28 cellular contexts compared by ENCODE assay signal in the genomic region with DNA sequence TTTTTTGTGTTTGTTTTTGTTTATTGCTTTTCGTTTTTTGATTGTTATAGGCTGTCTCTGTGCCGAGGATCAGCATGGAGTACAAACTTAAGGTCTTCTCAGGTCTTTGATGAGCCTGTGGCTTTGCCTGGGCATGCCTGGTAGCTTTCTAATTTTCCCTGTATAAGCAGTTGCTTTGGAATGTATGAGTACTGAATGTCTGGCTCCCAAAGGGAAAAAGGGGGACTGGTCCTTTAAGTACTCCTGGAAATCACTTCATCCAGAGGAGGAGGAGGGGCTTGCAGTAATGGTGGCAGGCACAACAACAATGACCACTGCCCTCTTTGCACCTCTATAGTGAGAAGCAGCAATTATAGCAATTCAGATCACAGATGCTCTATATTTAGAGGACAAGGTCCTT.
DNase-seq lines count a peak whose midpoint lies in the region; ATAC-seq and TF ChIP-seq lines count a peak whose summit lies in the region.
"Had no signal": no experiment of that assay in that cellular context is flagged by ENCODE, and none has a peak within 500 bp of the region (broad histone marks: within the 10 kb centered on the region; RNA-seq: fewer than 3 reads in every experiment).

No MANE protein-coding gene starts in this region.

- H3K23ac ChIP-seq in H9 (ENCODE audit: insufficient read length, low read depth, low read length) (no peak overlapping the region), mesenchymal stem cell (ENCODE audit: low read length in 2 of 2) (no peak overlapping the region)

- no peak for TF ChIP-seq CTCF in H9 (conservative IDR thresholded peaks at IDR 0.05)
- TF ChIP-seq CTCF in RWPE2 (IDR thresholded peaks at IDR 0.05; ENCODE audit: poor library complexity, severe bottlenecking): no peak
- TF ChIP-seq CTCF in fibroblast of lung (conservative IDR thresholded peaks at IDR 0.05 in 1 of 2, IDR thresholded peaks at IDR 0.05 in 1 of 2; ENCODE audit: low read depth in 1 of 2, low read length in 2 of 2): no peak

- peak; percentile 67 for ATAC-seq in RWPE2 (ENCODE audit: low read depth)
- ATAC-seq: heart right ventricle; left cardiac atrium; pancreas; PC-3; Right ventricle myocardium inferior; stimulated activated memory B cell treated with anti-CD40 and anti-IgM and Interleukin-4, amounts not matched to agents 10 μg/mL and 1 μg/mL and 100 μg/mL, for 72 hours; T-helper 17 cell had no signal

- no peak overlapping the region for H2AFZ ChIP-seq in H9 (ENCODE audit: low read length)
- H2AFZ ChIP-seq in fibroblast of lung (ENCODE audit: low read length): no peak overlapping the region
- H2AFZ ChIP-seq in mesenchymal stem cell (ENCODE audit: low read depth, low read length): no peak overlapping the region

- H3K4me1 Mint-ChIP-seq in H9 (peaks cover 6 to 10% of the 10 kb centered on the region in 2 experiments), immature natural killer cell (no peaks in the 10 kb centered on the region)
- H3K4me1 Mint-ChIP-seq: activated CD4-positive, alpha-beta memory T cell treated with anti-CD3 and anti-CD28 coated beads, Interleukin-2, amount 10 ng/mL, durations not matched to agents 7 days and 5 days; activated naive CD4-positive, alpha-beta T cell treated with anti-CD3 and anti-CD28 coated beads, Interleukin-2, amount 50 U/mL, for 24 hours; stimulated activated memory B cell treated with anti-CD40 and anti-IgM and Interleukin-4, amounts not matched to agents 10 μg/mL and 1 μg/mL and 100 μg/mL, for 72 hours; T-helper 17 cell had no signal

- H4K91ac ChIP-seq in H9 (ENCODE audit: insufficient read length, low read depth, low read length) (no peak overlapping the region), mesenchymal stem cell (ENCODE audit: low read length) (peak overlapping the region; percentile 4)

- H4K5ac ChIP-seq in H9 (ENCODE audit: insufficient read length, low read depth, low read length): no peak overlapping the region

- H2BK5ac ChIP-seq in H9 (ENCODE audit: insufficient read length, low read length) (no peak overlapping the region), mesenchymal stem cell (ENCODE audit: low read depth, low read length, poor library complexity, severe bottlenecking) (no peak overlapping the region)

- H3K36me3 ChIP-seq in RWPE2 (ENCODE audit: low read depth) (no peaks in the 10 kb centered on the region), fibroblast of lung (ENCODE audit: control insufficient read depth, insufficient read depth, low read length) (no peaks in the 10 kb centered on the region), mesenchymal stem cell (ENCODE audit: control insufficient read depth in 1 of 2, insufficient read depth in 2 of 2, low read depth in 1 of 2, low read length in 2 of 2) (no peaks in the 10 kb centered on the region)
- H3K36me3 ChIP-seq: brain microvascular endothelial cell had no signal

- H2AK5ac ChIP-seq in H9 (ENCODE audit: insufficient read length, low read length) (no peak overlapping the region), mesenchymal stem cell (ENCODE audit: low read length, severe bottlenecking) (no peak overlapping the region)

- no peaks in the 10 kb centered on the region for H3K23me2 ChIP-seq in H9 (ENCODE audit: insufficient read length, low read depth, low read length, poor library complexity, severe bottlenecking)

- H2BK20ac ChIP-seq in H9 (ENCODE audit: low read depth, low read length, poor library complexity, severe bottlenecking): no peak overlapping the region

- H3K27me3 Mint-ChIP-seq in H9 (ENCODE audit: low read depth) (0 out of 2 replicates have a peak, but pooled peaks cover 1% of the 10 kb centered on the region), immature natural killer cell (ENCODE audit: low read depth in 3 of 3) (peaks cover 0 to 4% (median 0%) of the 10 kb centered on the region in 3 donors)
- H3K27me3 Mint-ChIP-seq: activated CD4-positive, alpha-beta memory T cell treated with anti-CD3 and anti-CD28 coated beads, Interleukin-2, amount 10 ng/mL, durations not matched to agents 7 days and 5 days; activated naive CD4-positive, alpha-beta T cell treated with anti-CD3 and anti-CD28 coated beads, Interleukin-2, amount 50 U/mL, for 24 hours; stimulated activated memory B cell treated with anti-CD40 and anti-IgM and Interleukin-4, amounts not matched to agents 10 μg/mL and 1 μg/mL and 100 μg/mL, for 72 hours; T-helper 17 cell had no signal

- DNase-seq in H9 (no peak), RWPE2 (ENCODE audit: low spot score) (no peak), fibroblast of lung (ENCODE audit: low read depth in 2 of 2) (peak; percentile 35 to 45), mesenchymal stem cell (peak; percentile 20), DMS53 (lab: John Stamatoyannopoulos, UW) (no peak), NCI-H2196 treated with DMSO at 0.1 percent for 48 hours (lab: John Stamatoyannopoulos, UW; ENCODE audit: unreplicated experiment) (no peak), immature natural killer cell (no peak)
- DNase-seq: activated CD4-positive, alpha-beta memory T cell treated with anti-CD3 and anti-CD28 coated beads, Interleukin-2, amount 10 ng/mL, durations not matched to agents 7 days and 5 days; activated CD4-positive, CD25-positive, alpha-beta regulatory T cell treated with anti-CD3 and anti-CD28 coated beads, Interleukin-2, amount 50 U/mL, for 72 hours; amniotic stem cell; brain microvascular endothelial cell; GDM1; GOT3; heart right ventricle; left cardiac atrium; NCI-H1417; NCI-H2029 treated with DMSO at 0.1 percent for 48 hours; NCI-H524 treated with DMSO at 0.1 percent for 48 hours; pancreas; PC-3; stimulated activated CD4-positive, alpha-beta T cell treated with anti-CD3 and anti-CD28 coated beads, Interleukin-15, amount 100 ng/mL, for 24 hours; T-helper 17 cell; trophoblast cell had no signal

- H3K27ac Mint-ChIP-seq in H9: peak overlapping the region in 2 of 3 experiments; percentile 48 to 62; a peak in 4 of 7 replicates
- no peak overlapping the region for H3K27ac Mint-ChIP-seq in immature natural killer cell
- H3K27ac Mint-ChIP-seq: activated CD4-positive, alpha-beta memory T cell treated with anti-CD3 and anti-CD28 coated beads, Interleukin-2, amount 10 ng/mL, durations not matched to agents 7 days and 5 days; activated naive CD4-positive, alpha-beta T cell treated with anti-CD3 and anti-CD28 coated beads, Interleukin-2, amount 50 U/mL, for 24 hours; stimulated activated memory B cell treated with anti-CD40 and anti-IgM and Interleukin-4, amounts not matched to agents 10 μg/mL and 1 μg/mL and 100 μg/mL, for 72 hours; T-helper 17 cell had no signal

- WGBS in H9 (ENCODE audit: extremely low coverage, insufficient read length, low lambda C conversion rate): no CpG with 5 or more reads among the region's 2 CpGs
- 65% methylated on average over 2 of the region's 2 CpGs for WGBS in mesenchymal stem cell

- no peak overlapping the region for H3K56ac ChIP-seq in H9 (ENCODE audit: insufficient read length, low read depth, low read length)

- no peak overlapping the region for H3K27ac ChIP-seq in H9 (ENCODE audit: insufficient read length, low read depth, low read length)
- peak overlapping the region; percentile 7 for H3K27ac ChIP-seq in RWPE2 (ENCODE audit: poor library complexity, severe bottlenecking)
- H3K27ac ChIP-seq in fibroblast of lung (ENCODE audit: insufficient read depth, low read length): no peak overlapping the region
- no peak overlapping the region for H3K27ac ChIP-seq in mesenchymal stem cell (ENCODE audit: low read length, poor library complexity, severe bottlenecking)
- H3K27ac ChIP-seq: BLaER1 treated with 17β-estradiol and CSF1 and Interleukin-3, amounts not matched to agents 10 nM and 100 nM; brain microvascular endothelial cell; heart right ventricle; KMS-11; pancreas had no signal

- H3K36me3 Mint-ChIP-seq in H9 (ENCODE audit: insufficient read depth in 1 of 3, low read depth in 3 of 3): peaks cover 0 to 15% (median 4%) of the 10 kb centered on the region in 3 experiments; a peak in 6 of 7 replicates
- peaks cover 14 to 35% (median 25%) of the 10 kb centered on the region in 3 donors for H3K36me3 Mint-ChIP-seq in immature natural killer cell

- no peaks in the 10 kb centered on the region for H3K27me3 ChIP-seq in H9 (ENCODE audit: insufficient read depth, low read length)
- H3K27me3 ChIP-seq in RWPE2 (ENCODE audit: insufficient read depth, poor library complexity, severe bottlenecking): no peaks in the 10 kb centered on the region
- no peaks in the 10 kb centered on the region for H3K27me3 ChIP-seq in fibroblast of lung (ENCODE audit: control insufficient read depth, insufficient read depth, low read length)
- H3K27me3 ChIP-seq in mesenchymal stem cell (ENCODE audit: control insufficient read depth in 1 of 2, insufficient read depth in 1 of 2, low read length in 2 of 2): no peaks in the 10 kb centered on the region
- H3K27me3 ChIP-seq: BLaER1 treated with 17β-estradiol and CSF1 and Interleukin-3, amounts not matched to agents 10 nM and 100 nM; brain microvascular endothelial cell; heart right ventricle; pancreas had no signal

- H3T11ph ChIP-seq in H9 (ENCODE audit: low read length): no peak overlapping the region

- H4K20me1 ChIP-seq in H9 (ENCODE audit: control insufficient read depth, insufficient read depth, insufficient read length) (no peaks in the 10 kb centered on the region), fibroblast of lung (ENCODE audit: control insufficient read depth, extremely low read depth, insufficient read depth, low read length) (no peaks in the 10 kb centered on the region)
- H4K20me1 ChIP-seq: BLaER1 treated with 17β-estradiol and CSF1 and Interleukin-3, amounts not matched to agents 10 nM and 100 nM had no signal

- H3K4ac ChIP-seq in H9 (ENCODE audit: low read depth, low read length) (no peak overlapping the region), mesenchymal stem cell (ENCODE audit: low read depth in 1 of 2, low read length in 2 of 2) (no peak overlapping the region)

- no peak overlapping the region for H2BK120ac ChIP-seq in H9 (ENCODE audit: low read depth, low read length, poor library complexity, severe bottlenecking)
- H2BK120ac ChIP-seq in mesenchymal stem cell (ENCODE audit: low read depth, low read length): no peak overlapping the region

- H3K79me1 ChIP-seq in H9 (ENCODE audit: insufficient read depth, low read depth, low read length, poor library complexity, severe bottlenecking) (no peaks in the 10 kb centered on the region), mesenchymal stem cell (replicated peaks; ENCODE audit: low read length, poor library complexity, severe bottlenecking) (no peaks in the 10 kb centered on the region)

- H3K79me2 ChIP-seq in H9 (ENCODE audit: insufficient read depth, low read length): no peaks in the 10 kb centered on the region
- no peaks in the 10 kb centered on the region for H3K79me2 ChIP-seq in fibroblast of lung (ENCODE audit: control insufficient read depth, insufficient read depth, low read length)

- no peak overlapping the region for H3K9ac ChIP-seq in H9 (ENCODE audit: extremely low read depth, insufficient read length, low read length)
- no peak overlapping the region for H3K9ac ChIP-seq in fibroblast of lung (ENCODE audit: insufficient read depth, low read length)
- H3K9ac ChIP-seq in mesenchymal stem cell (ENCODE audit: low read length): no peak overlapping the region
- H3K9ac ChIP-seq: BLaER1 treated with 17β-estradiol and CSF1 and Interleukin-3, amounts not matched to agents 10 nM and 100 nM; KMS-11 had no signal

- H3K14ac ChIP-seq in H9 (ENCODE audit: insufficient read depth, low read length) (no peak overlapping the region), mesenchymal stem cell (ENCODE audit: low read length in 2 of 2) (no peak overlapping the region)

- H2BK12ac ChIP-seq in H9 (ENCODE audit: insufficient read length, low read depth, low read length) (no peak overlapping the region), mesenchymal stem cell (ENCODE audit: low read length in 2 of 2) (no peak overlapping the region)

- no peak overlapping the region for H2BK15ac ChIP-seq in H9 (ENCODE audit: low read depth, low read length)
- H2BK15ac ChIP-seq in mesenchymal stem cell (ENCODE audit: low read depth, poor library complexity, severe bottlenecking): no peak overlapping the region

- H3K4me3 Mint-ChIP-seq in H9 (no peak overlapping the region; a peak in 1 of 5 replicates), immature natural killer cell (no peak overlapping the region)
- H3K4me3 Mint-ChIP-seq: activated CD4-positive, alpha-beta memory T cell treated with anti-CD3 and anti-CD28 coated beads, Interleukin-2, amount 10 ng/mL, durations not matched to agents 7 days and 5 days; activated naive CD4-positive, alpha-beta T cell treated with anti-CD3 and anti-CD28 coated beads, Interleukin-2, amount 50 U/mL, for 24 hours; stimulated activated memory B cell treated with anti-CD40 and anti-IgM and Interleukin-4, amounts not matched to agents 10 μg/mL and 1 μg/mL and 100 μg/mL, for 72 hours; T-helper 17 cell had no signal

- no peak overlapping the region for H3K4me3 ChIP-seq in RWPE2 (ENCODE audit: severe bottlenecking)
- no peak overlapping the region for H3K4me3 ChIP-seq in fibroblast of lung (replicated peaks in 1 of 4; ENCODE audit: control extremely low read depth in 1 of 4, insufficient read depth in 1 of 4, low read depth in 3 of 4, low read length in 4 of 4)
- no peak overlapping the region for H3K4me3 ChIP-seq in mesenchymal stem cell (ENCODE audit: insufficient read depth in 1 of 2, low read depth in 1 of 2, low read length in 2 of 2)
- H3K4me3 ChIP-seq: BLaER1 treated with 17β-estradiol and CSF1 and Interleukin-3, amounts not matched to agents 10 nM and 100 nM; heart right ventricle; pancreas had no signal

- H3K9me3 Mint-ChIP-seq in H9: peaks cover 5 to 8% of the 10 kb centered on the region in 2 experiments
- H3K9me3 Mint-ChIP-seq in immature natural killer cell: peaks cover 1 to 16% (median 8%) of the 10 kb centered on the region in 6 donors

- H3K9me3 ChIP-seq in H9 (ENCODE audit: control insufficient read depth, low read depth, low read length) (no peaks in the 10 kb centered on the region), RWPE2 (ENCODE audit: severe bottlenecking) (peaks cover 8% of the 10 kb centered on the region), fibroblast of lung (ENCODE audit: control insufficient read depth, insufficient read depth, low read depth, low read length) (no peaks in the 10 kb centered on the region), mesenchymal stem cell (ENCODE audit: control insufficient read depth, low read length) (peaks cover 28% of the 10 kb centered on the region)
- H3K9me3 ChIP-seq: pancreas had no signal

- no peaks in the 10 kb centered on the region for H3K4me1 ChIP-seq in H9 (ENCODE audit: insufficient read depth, low read length)
- H3K4me1 ChIP-seq in RWPE2 (ENCODE audit: insufficient read depth, poor library complexity, severe bottlenecking): peaks cover 10% of the 10 kb centered on the region
- H3K4me1 ChIP-seq in fibroblast of lung (ENCODE audit: control insufficient read depth, extremely low read depth, insufficient read depth, low read length): no peaks in the 10 kb centered on the region
- no peaks in the 10 kb centered on the region for H3K4me1 ChIP-seq in mesenchymal stem cell (ENCODE audit: control insufficient read depth, insufficient read depth, low read depth, low read length)
- H3K4me1 ChIP-seq: BLaER1 treated with 17β-estradiol and CSF1 and Interleukin-3, amounts not matched to agents 10 nM and 100 nM; heart right ventricle; pancreas had no signal

- H4K8ac ChIP-seq in H9 (replicated peaks; ENCODE audit: insufficient read length, low read depth, low read length) (no peak overlapping the region), mesenchymal stem cell (ENCODE audit: low read length) (peak overlapping the region; percentile 14)

- H3K4me2 ChIP-seq in H9 (ENCODE audit: insufficient read depth, insufficient read length, low read length): no peak overlapping the region
- no peak overlapping the region for H3K4me2 ChIP-seq in fibroblast of lung (ENCODE audit: extremely low read depth, insufficient read depth, low read length)
- H3K4me2 ChIP-seq in mesenchymal stem cell (ENCODE audit: low read length, poor library complexity, severe bottlenecking): no peak overlapping the region
- H3K4me2 ChIP-seq: BLaER1 treated with 17β-estradiol and CSF1 and Interleukin-3, amounts not matched to agents 10 nM and 100 nM; KMS-11 had no signal

- H3K18ac ChIP-seq in H9 (ENCODE audit: insufficient read length, low read depth, low read length): no peak overlapping the region
- no peak overlapping the region for H3K18ac ChIP-seq in mesenchymal stem cell (ENCODE audit: low read depth in 1 of 2, low read length in 2 of 2)

Comparison
In these comparisons a context has a peak if more than half of its experiments do, and no peak if none do; other contexts are left out.
1. DNase-seq: peak in fibroblast of lung (2 of 2) and mesenchymal stem cell (single experiment); none in H9 (single experiment), RWPE2 (single experiment), DMS53 (single experiment), NCI-H2196 treated with DMSO at 0.1 percent for 48 hours (single experiment) and immature natural killer cell (0 of 3).
2. H3K27ac Mint-ChIP-seq: peak in H9 (2 of 3); none in immature natural killer cell (0 of 6).